ENCODE assay signal across 19 cellular contexts in genomic region chr16:79772028-79772427, GRCh38.
"Had no signal": no experiment of that assay in that cellular context is flagged by ENCODE, and none has a peak within 500 bp of the region (broad histone marks: within the 10 kb centered on the region; RNA-seq: fewer than 3 reads in every experiment).

No MANE protein-coding gene starts in this region.

- H3K36me3 Mint-ChIP-seq: naive B cell had no signal

- H3K9me3 ChIP-seq: body of pancreas, left lung, tibial artery had no signal

- H3K4me3 Mint-ChIP-seq: activated B cell treated with CpG ODN at 0.5 μM for 24 hours; activated CD8-positive, alpha-beta T cell treated with anti-CD3 and anti-CD28 coated beads for 36 hours had no signal

- DNase-seq: activated B cell treated with CpG ODN at 0.5 μM for 24 hours; activated CD4-positive, alpha-beta T cell treated with anti-CD3 and anti-CD28 coated beads for 4 hours; activated CD8-positive, alpha-beta T cell treated with anti-CD3 and anti-CD28 coated beads for 36 hours; activated naive CD4-positive, alpha-beta T cell; activated T-cell treated with anti-CD3 and anti-CD28 coated beads, Interleukin-2, amount 50 U/mL, for 1 hour; body of pancreas; caudate nucleus; foreskin keratinocyte; kidney; left lung; naive B cell; nucleus accumbens; stimulated activated CD4-positive, alpha-beta T cell treated with anti-CD3 and anti-CD28 coated beads, Interleukin-2, amount 100 ng/mL, for 24 hours; stimulated activated naive CD4-positive, alpha-beta T cell treated with Interleukin-2 at 50 U/mL for 16 hours; substantia nigra; SW 1271; tibial artery had no signal

- H3K27me3 ChIP-seq: body of pancreas, foreskin keratinocyte, left lung, tibial artery had no signal

- H3K4me3 ChIP-seq: body of pancreas, left lung, tibial artery had no signal

- H3K9me3 Mint-ChIP-seq: activated B cell treated with CpG ODN at 0.5 μM for 24 hours; activated CD8-positive, alpha-beta T cell treated with anti-CD3 and anti-CD28 coated beads for 36 hours; activated T-helper 17 cell treated with anti-CD3 and anti-CD28 coated beads, Interleukin-2, amount 50 U/mL, for 72 hours; naive B cell had no signal

- H3K36me3 ChIP-seq: left lung, tibial artery had no signal

- H3K27me3 Mint-ChIP-seq: activated T-helper 17 cell treated with anti-CD3 and anti-CD28 coated beads, Interleukin-2, amount 50 U/mL, for 72 hours had no signal

- FAIRE-seq: colon, kidney had no signal

- H3K27ac Mint-ChIP-seq: activated B cell treated with CpG ODN at 0.5 μM for 24 hours; activated CD8-positive, alpha-beta T cell treated with anti-CD3 and anti-CD28 coated beads for 36 hours; activated T-helper 17 cell treated with anti-CD3 and anti-CD28 coated beads, Interleukin-2, amount 50 U/mL, for 72 hours; naive B cell had no signal

- H3K27ac ChIP-seq: body of pancreas, foreskin keratinocyte, left lung, tibial artery had no signal

- ATAC-seq: activated CD8-positive, alpha-beta T cell treated with anti-CD3 and anti-CD28 coated beads for 36 hours; activated T-helper 17 cell treated with anti-CD3 and anti-CD28 coated beads, Interleukin-2, amount 50 U/mL, for 72 hours; body of pancreas; foreskin keratinocyte; left lung had no signal
